Comparison of ENCODE assay signal across 9 cellular contexts in genomic region chr6:5307058-5307457, GRCh38.
"Had no signal": no experiment of that assay in that cellular context is flagged by ENCODE, and none has a peak within 500 bp of the region (broad histone marks: within the 10 kb centered on the region; RNA-seq: fewer than 3 reads in every experiment).

No MANE protein-coding gene starts in this region.

- ATAC-seq: HCT116 had no signal

- FAIRE-seq: HTR-8/SVneo had no signal

- DNase-seq: GM23248, GOT3, H7, IMR-90, KBM-7 had no signal

- H2AFZ ChIP-seq: GM23248 had no signal

- H3K9ac ChIP-seq: GM23248, KMS-11 had no signal

- H3K36me3 ChIP-seq: HAP-1 had no signal

- H3K9me3 ChIP-seq: HAP-1 had no signal

- H3K4me2 ChIP-seq: KMS-11 had no signal

- H3K4me3 ChIP-seq: GM23248, HAP-1 had no signal

- H3K27ac ChIP-seq: GM23248, KMS-11 had no signal
